2 cellular contexts compared by ENCODE assay signal in the genomic region with DNA sequence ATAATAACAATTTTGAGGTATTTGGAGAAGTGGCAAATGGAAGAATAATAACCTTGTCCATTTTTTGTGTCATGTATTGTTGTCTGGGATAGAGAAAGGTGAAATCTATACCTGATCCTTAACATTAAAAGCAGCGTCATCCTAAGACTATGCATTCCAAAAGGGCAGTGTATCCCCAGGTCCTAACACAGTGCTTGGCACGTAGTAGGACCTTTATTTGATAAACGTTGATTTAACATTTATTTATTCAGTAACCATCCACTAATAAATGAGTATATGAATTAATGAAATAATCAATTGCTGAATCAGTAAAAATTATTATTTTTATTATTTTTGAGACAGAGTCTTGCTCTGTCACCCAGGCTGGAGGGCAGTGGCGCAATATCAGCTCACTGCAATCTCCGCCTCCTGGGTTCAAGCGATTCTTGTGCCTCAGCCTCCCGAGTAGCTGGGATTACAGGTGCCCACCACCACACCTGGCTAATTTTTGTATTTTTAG.
TF ChIP-seq lines count a peak whose summit lies in the region.

No MANE protein-coding gene starts in this region.

TF ChIP-seq in K562, 482 proteins besides CTCF, POLR2A, EP300 and RAD21:
- TF ChIP-seq CEBPB (tag; IDR thresholded peaks at IDR 0.05) (peak; percentile 38), ZNF316 (IDR thresholded peaks at IDR 0.05) (peak; percentile 73), C11orf30 (IDR thresholded peaks at IDR 0.05; ENCODE audit: low read depth) (peak; percentile 55), ZKSCAN1 (IDR thresholded peaks at IDR 0.05; ENCODE audit: low read depth, low read length) (peak; percentile 94), MAFG (tag; conservative IDR thresholded peaks at IDR 0.05) (0 out of 2 replicates have a peak, but pooled peaks have one; percentile 19)

TF ChIP-seq in HepG2, 621 proteins besides CTCF, POLR2A, EP300 and RAD21:
- peak; percentile 86 for TF ChIP-seq ZKSCAN1 (IDR thresholded peaks at IDR 0.05; ENCODE audit: low read length)
